ENCODE assay signal across 9 cellular contexts in the genomic region with DNA sequence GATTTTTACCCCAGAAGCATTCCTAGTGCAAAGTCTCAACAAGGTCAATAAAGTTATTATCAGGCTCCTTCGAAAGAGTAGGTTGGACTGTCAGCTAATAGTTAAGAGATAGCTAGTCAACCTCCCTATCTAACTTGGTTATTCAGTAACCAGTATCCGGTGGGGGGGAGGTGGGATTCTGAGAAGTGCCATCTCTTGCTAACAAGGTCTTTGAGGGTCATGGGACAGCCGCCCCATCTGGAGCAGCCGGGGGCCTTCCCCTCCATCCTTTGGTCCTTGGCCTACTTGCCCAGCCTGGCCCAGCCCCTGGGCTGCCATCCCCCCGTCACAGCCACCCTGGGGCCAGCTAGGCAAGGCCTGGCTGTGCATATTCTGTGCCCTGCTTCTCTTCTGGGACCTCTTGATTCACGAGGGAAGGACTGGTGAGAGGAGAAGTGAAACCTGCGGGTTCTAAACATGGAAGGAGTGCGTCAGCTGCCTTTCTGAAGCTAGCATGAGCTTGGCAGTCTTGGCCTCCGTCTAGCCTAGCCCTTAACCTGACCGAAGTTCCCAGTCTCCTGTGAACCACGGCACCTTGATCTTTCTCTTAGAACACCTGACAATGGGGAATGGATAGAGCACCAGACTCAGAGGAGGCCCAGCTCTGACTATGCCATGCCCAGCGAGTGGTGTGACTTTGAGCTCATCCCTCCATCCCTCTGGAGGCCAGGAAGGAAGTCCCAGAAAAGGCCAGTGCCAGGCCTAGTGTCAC. TPM values are rescaled to one million over a fixed set of nuclear protein-coding genes. Genes with fewer than 3 reads are reported as not detected.
DNase-seq lines count a peak whose midpoint lies in the region; ATAC-seq and TF ChIP-seq lines count a peak whose summit lies in the region.
"Had no signal": no experiment of that assay in that cellular context is flagged by ENCODE, and none has a peak within 500 bp of the region (broad histone marks: within the 10 kb centered on the region; RNA-seq: fewer than 3 reads in every experiment).

No MANE protein-coding gene starts in this region.

- H3K4me3 ChIP-seq in mucosa of descending colon, result no peak overlapping the region

- no peak for TF ChIP-seq CTCF in mucosa of descending colon (IDR thresholded peaks at IDR 0.05)
- no peak for TF ChIP-seq CTCF in activated CD8-positive, alpha-beta T cell treated with anti-CD3 and anti-CD28 coated beads for 36 hours (IDR thresholded peaks at IDR 0.05)

- intact Hi-C loops in mucosa of descending colon (cut with DNase I, micrococcal nuclease), result no loop called here
- intact Hi-C loops in activated CD8-positive, alpha-beta T cell treated with anti-CD3 and anti-CD28 coated beads for 36 hours (cut with micrococcal nuclease), result no loop called here

- no peaks in the 10 kb centered on the region for H3K9me3 Mint-ChIP-seq in activated CD8-positive, alpha-beta T cell treated with anti-CD3 and anti-CD28 coated beads for 36 hours

- H3K27me3 Mint-ChIP-seq in activated CD8-positive, alpha-beta T cell treated with anti-CD3 and anti-CD28 coated beads for 36 hours, result peaks cover 6% of the 10 kb centered on the region

- no peak overlapping the region for H3K27ac Mint-ChIP-seq in activated CD8-positive, alpha-beta T cell treated with anti-CD3 and anti-CD28 coated beads for 36 hours

- H3K36me3 ChIP-seq in mucosa of descending colon (ENCODE audit: low read depth), result no peaks in the 10 kb centered on the region

- H3K4me1 ChIP-seq in mucosa of descending colon (ENCODE audit: low read depth), result peaks cover 4% of the 10 kb centered on the region

- peaks cover 17% of the 10 kb centered on the region for H3K4me1 Mint-ChIP-seq in activated CD8-positive, alpha-beta T cell treated with anti-CD3 and anti-CD28 coated beads for 36 hours (ENCODE audit: low read depth)

- H3K4me3 Mint-ChIP-seq in activated CD8-positive, alpha-beta T cell treated with anti-CD3 and anti-CD28 coated beads for 36 hours, result no peak overlapping the region

- H3K9me3 ChIP-seq in mucosa of descending colon, result no peaks in the 10 kb centered on the region

- CTCF ChIA-PET in activated CD8-positive, alpha-beta T cell treated with anti-CD3 and anti-CD28 coated beads for 36 hours (lab: Charles Lee), result interaction anchor here (1.2 kb wide), 1 partner anchor 18 kb away, joined by 3 read pairs; no protein-coding TSS in a partner anchor

- POLR2A ChIA-PET in activated CD8-positive, alpha-beta T cell treated with anti-CD3 and anti-CD28 coated beads for 36 hours (lab: Charles Lee), result no interaction called here

- no peaks in the 10 kb centered on the region for H3K36me3 Mint-ChIP-seq in activated CD8-positive, alpha-beta T cell treated with anti-CD3 and anti-CD28 coated beads for 36 hours (ENCODE audit: low read depth)

- DNase-seq in NOMO-1 treated with dmso at 0.1 percent for 144 hours (lab: John Stamatoyannopoulos, UW; ENCODE audit: unreplicated experiment) (peak; percentile 78), mucosa of descending colon (peak in 2 of 3 donors; percentile 40 to 41), NCI-H2029 (lab: John Stamatoyannopoulos, UW) (no peak), T-helper 2 cell (no peak), Kasumi-1 (lab: John Stamatoyannopoulos, UW) (no peak)
- no peak for DNase-seq in activated CD8-positive, alpha-beta T cell treated with anti-CD3 and anti-CD28 coated beads for 36 hours
- DNase-seq: activated CD4-positive, alpha-beta T cell treated with anti-CD3 and anti-CD28 coated beads for 1 hour had no signal

- peak; percentile 81 for ATAC-seq in GM18517 (IDR thresholded peaks at IDR 0.05; ENCODE audit: unreplicated experiment)
- ATAC-seq in HG02678 (IDR thresholded peaks at IDR 0.05; ENCODE audit: unreplicated experiment), result peak; percentile 77
- peak; percentile 54 for ATAC-seq in mucosa of descending colon
- no peak for ATAC-seq in activated CD8-positive, alpha-beta T cell treated with anti-CD3 and anti-CD28 coated beads for 36 hours

RNA-seq across cellular contexts. Expression of a gene that starts 9.3 kb away (rescaled TPM):
- total RNA-seq in mucosa of descending colon, result 10 to 100 TPM in 1 of 3 donors, 1 to 10 TPM in 2; 4.3 to 10.5 (median 6.2) TPM
- under 1 TPM; 0.70 to 0.74 TPM for total RNA-seq in activated CD8-positive, alpha-beta T cell treated with anti-CD3 and anti-CD28 coated beads for 36 hours

RNA-seq across cellular contexts. Expression of a gene that starts 39.0 kb away (rescaled TPM):
- 10 to 100 TPM; 12.5 to 16.9 (median 16.1) TPM for total RNA-seq in mucosa of descending colon
- 10 to 100 TPM; 12.7 to 13.3 TPM for total RNA-seq in activated CD8-positive, alpha-beta T cell treated with anti-CD3 and anti-CD28 coated beads for 36 hours

Comparison
In these comparisons a context has a peak if more than half of its experiments do, and no peak if none do; other contexts are left out.
1. DNase-seq: peak in NOMO-1 treated with dmso at 0.1 percent for 144 hours (single experiment) and mucosa of descending colon (2 of 3); none in NCI-H2029 (single experiment), activated CD8-positive, alpha-beta T cell treated with anti-CD3 and anti-CD28 coated beads for 36 hours (single experiment), T-helper 2 cell (0 of 5) and Kasumi-1 (0 of 2).